ENCODE assay signal across 13 cellular contexts in the genomic region with DNA sequence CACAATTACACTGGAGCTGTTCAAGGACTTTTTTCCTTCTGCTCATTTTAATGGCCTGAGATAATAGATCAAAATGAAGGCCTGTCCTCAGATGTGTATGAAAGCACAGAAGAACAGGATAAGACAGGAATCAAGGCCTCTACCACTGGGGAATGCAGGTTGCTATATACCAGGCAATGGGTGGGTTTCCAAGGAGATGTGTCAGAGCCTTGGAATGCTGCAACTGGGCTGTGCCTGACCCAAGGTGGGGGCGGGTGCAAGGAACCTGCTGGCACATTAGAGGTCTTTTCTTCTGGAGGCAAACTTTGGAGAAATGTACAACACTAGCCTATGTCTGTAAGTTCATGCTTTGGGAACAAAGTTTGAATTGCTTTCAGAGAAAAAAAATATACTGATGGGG. TPM values are rescaled to one million over a fixed set of nuclear protein-coding genes. Genes with fewer than 3 reads are reported as not detected.
A peak's percentile ranks its signal among the peaks of the same experiment; 100 is the strongest.
DNase-seq lines count a peak whose midpoint lies in the region; ATAC-seq and TF ChIP-seq lines count a peak whose summit lies in the region.
"Had no signal": no experiment of that assay in that cellular context is flagged by ENCODE, and none has a peak within 500 bp of the region (broad histone marks: within the 10 kb centered on the region; RNA-seq: fewer than 3 reads in every experiment).

No MANE protein-coding gene starts in this region.

- no peak overlapping the region for H3K27ac ChIP-seq in HEK293 (ENCODE audit: extremely low read depth, low read depth, low read length)

- no peak overlapping the region for H3K4me3 ChIP-seq in HEK293 (ENCODE audit: low read depth, low read length)
- no peak overlapping the region for H3K4me3 ChIP-seq in retinal pigment epithelial cell (ENCODE audit: low read length)

- no peak overlapping the region for H3K27ac Mint-ChIP-seq in activated CD8-positive, alpha-beta memory T cell treated with anti-CD3 and anti-CD28 coated beads, Interleukin-2, amount 10 ng/mL, durations not matched to agents 7 days and 5 days
- H3K27ac Mint-ChIP-seq in activated CD4-positive, alpha-beta T cell treated with anti-CD3 and anti-CD28 coated beads for 36 hours, result no peak overlapping the region

- H3K4me3 Mint-ChIP-seq in activated CD8-positive, alpha-beta memory T cell treated with anti-CD3 and anti-CD28 coated beads, Interleukin-2, amount 10 ng/mL, durations not matched to agents 7 days and 5 days, result no peak overlapping the region
- no peak overlapping the region for H3K4me3 Mint-ChIP-seq in activated CD4-positive, alpha-beta T cell treated with anti-CD3 and anti-CD28 coated beads for 36 hours

- POLR2A ChIA-PET in HEK293 (lab: Yijun Ruan, JAX), result no interaction called here
- POLR2A ChIA-PET in activated CD4-positive, alpha-beta T cell treated with anti-CD3 and anti-CD28 coated beads for 36 hours (lab: Charles Lee), result no interaction called here

- intact Hi-C loops in activated CD4-positive, alpha-beta T cell treated with anti-CD3 and anti-CD28 coated beads for 36 hours (cut with DNase I, micrococcal nuclease), result no loop called here

- H3K9me3 ChIP-seq in HEK293 (ENCODE audit: control insufficient read depth, insufficient read depth, low read depth, low read length), result no peaks in the 10 kb centered on the region

- no peaks in the 10 kb centered on the region for H3K36me3 ChIP-seq in HEK293 (ENCODE audit: control insufficient read depth in 2 of 2, insufficient read depth in 1 of 2, low read length in 2 of 2)

- no peak for ATAC-seq in activated CD8-positive, alpha-beta memory T cell treated with anti-CD3 and anti-CD28 coated beads, Interleukin-2, amount 10 ng/mL, durations not matched to agents 7 days and 5 days
- no peak for ATAC-seq in left lobe of liver
- no peak for ATAC-seq in activated CD4-positive, alpha-beta T cell treated with anti-CD3 and anti-CD28 coated beads for 36 hours

- H3K27me3 Mint-ChIP-seq in activated CD8-positive, alpha-beta memory T cell treated with anti-CD3 and anti-CD28 coated beads, Interleukin-2, amount 10 ng/mL, durations not matched to agents 7 days and 5 days, result peaks cover 5% of the 10 kb centered on the region
- H3K27me3 Mint-ChIP-seq in activated CD4-positive, alpha-beta T cell treated with anti-CD3 and anti-CD28 coated beads for 36 hours, result no peaks in the 10 kb centered on the region

- H3K4me1 ChIP-seq in HEK293 (ENCODE audit: control insufficient read depth, insufficient read depth, low read length), result 0 out of 2 replicates have a peak, but pooled peaks cover 2% of the 10 kb centered on the region

- CTCF ChIA-PET in HEK293 (lab: Yijun Ruan, JAX), result interaction anchor here (1.8 kb wide), 1 partner anchor 15 kb away, joined by 3 read pairs; no protein-coding TSS in a partner anchor
- CTCF ChIA-PET in activated CD8-positive, alpha-beta memory T cell treated with anti-CD3 and anti-CD28 coated beads, Interleukin-2, amount 10 ng/mL, durations not matched to agents 7 days and 5 days (lab: Charles Lee), result no interaction called here
- CTCF ChIA-PET in activated CD4-positive, alpha-beta T cell treated with anti-CD3 and anti-CD28 coated beads for 36 hours (lab: Charles Lee), result no interaction called here

- peak; percentile 41 for DNase-seq in SW480 (ENCODE audit: low spot score)
- DNase-seq in glomerular visceral epithelial cell (ENCODE audit: extremely low spot score), result peak; percentile 98
- peak; percentile 93 for DNase-seq in retinal pigment epithelial cell (ENCODE audit: low read depth)
- DNase-seq in activated CD8-positive, alpha-beta memory T cell treated with anti-CD3 and anti-CD28 coated beads, Interleukin-2, amount 10 ng/mL, durations not matched to agents 7 days and 5 days, result no peak
- DNase-seq in activated CD4-positive, alpha-beta T cell treated with anti-CD3 and anti-CD28 coated beads, Interleukin-2, amount 50 U/mL, for 1 hour, result no peak
- DNase-seq in left lobe of liver (ENCODE audit: low spot score), result no peak
- no peak for DNase-seq in activated CD4-positive, alpha-beta T cell treated with anti-CD3 and anti-CD28 coated beads for 36 hours
- DNase-seq: activated CD4-positive, CD25-positive, alpha-beta regulatory T cell; activated gamma-delta T cell; DMS153; effector CD4-positive, alpha-beta T cell; NCI-H1694 had no signal

- H3K4me1 Mint-ChIP-seq in activated CD8-positive, alpha-beta memory T cell treated with anti-CD3 and anti-CD28 coated beads, Interleukin-2, amount 10 ng/mL, durations not matched to agents 7 days and 5 days, result no peaks in the 10 kb centered on the region
- H3K4me1 Mint-ChIP-seq in activated CD4-positive, alpha-beta T cell treated with anti-CD3 and anti-CD28 coated beads for 36 hours, result no peaks in the 10 kb centered on the region

- no peaks in the 10 kb centered on the region for H3K36me3 Mint-ChIP-seq in activated CD8-positive, alpha-beta memory T cell treated with anti-CD3 and anti-CD28 coated beads, Interleukin-2, amount 10 ng/mL, durations not matched to agents 7 days and 5 days
- H3K36me3 Mint-ChIP-seq in activated CD4-positive, alpha-beta T cell treated with anti-CD3 and anti-CD28 coated beads for 36 hours (ENCODE audit: low read depth), result no peaks in the 10 kb centered on the region

- no peak for TF ChIP-seq CTCF in HEK293 (tag by site-specific recombination; IDR thresholded peaks at IDR 0.05)
- TF ChIP-seq CTCF in retinal pigment epithelial cell (conservative IDR thresholded peaks at IDR 0.05; ENCODE audit: low read depth, low read length), result no peak

- no peaks in the 10 kb centered on the region for H3K9me3 Mint-ChIP-seq in activated CD8-positive, alpha-beta memory T cell treated with anti-CD3 and anti-CD28 coated beads, Interleukin-2, amount 10 ng/mL, durations not matched to agents 7 days and 5 days (ENCODE audit: low read depth)
- no peaks in the 10 kb centered on the region for H3K9me3 Mint-ChIP-seq in activated CD4-positive, alpha-beta T cell treated with anti-CD3 and anti-CD28 coated beads for 36 hours (ENCODE audit: low read depth)

TF ChIP-seq in HEK293, 187 proteins besides CTCF, POLR2A, EP300 and RAD21:
- TF ChIP-seq EGR2 (tag by site-specific recombination; IDR thresholded peaks at IDR 0.05; ENCODE audit: low read depth), result peak; percentile 36; the same call in 1 of the 2 replicates
- TF ChIP-seq, protein P1, sequence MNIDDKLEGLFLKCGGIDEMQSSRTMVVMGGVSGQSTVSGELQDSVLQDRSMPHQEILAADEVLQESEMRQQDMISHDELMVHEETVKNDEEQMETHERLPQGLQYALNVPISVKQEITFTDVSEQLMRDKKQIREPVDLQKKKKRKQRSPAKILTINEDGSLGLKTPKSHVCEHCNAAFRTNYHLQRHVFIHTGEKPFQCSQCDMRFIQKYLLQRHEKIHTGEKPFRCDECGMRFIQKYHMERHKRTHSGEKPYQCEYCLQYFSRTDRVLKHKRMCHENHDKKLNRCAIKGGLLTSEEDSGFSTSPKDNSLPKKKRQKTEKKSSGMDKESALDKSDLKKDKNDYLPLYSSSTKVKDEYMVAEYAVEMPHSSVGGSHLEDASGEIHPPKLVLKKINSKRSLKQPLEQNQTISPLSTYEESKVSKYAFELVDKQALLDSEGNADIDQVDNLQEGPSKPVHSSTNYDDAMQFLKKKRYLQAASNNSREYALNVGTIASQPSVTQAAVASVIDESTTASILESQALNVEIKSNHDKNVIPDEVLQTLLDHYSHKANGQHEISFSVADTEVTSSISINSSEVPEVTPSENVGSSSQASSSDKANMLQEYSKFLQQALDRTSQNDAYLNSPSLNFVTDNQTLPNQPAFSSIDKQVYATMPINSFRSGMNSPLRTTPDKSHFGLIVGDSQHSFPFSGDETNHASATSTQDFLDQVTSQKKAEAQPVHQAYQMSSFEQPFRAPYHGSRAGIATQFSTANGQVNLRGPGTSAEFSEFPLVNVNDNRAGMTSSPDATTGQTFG (tag by site-specific recombination; IDR thresholded peaks at IDR 0.05; ENCODE audit: borderline replicate concordance), result no peak

RNA-seq across cellular contexts. Expression of a gene that starts 21.7 kb away (rescaled TPM):
- total RNA-seq in activated CD8-positive, alpha-beta memory T cell treated with anti-CD3 and anti-CD28 coated beads, Interleukin-2, amount 10 ng/mL, durations not matched to agents 7 days and 5 days, result not detected
- total RNA-seq in left lobe of liver, result 0.30 TPM
- total RNA-seq in activated CD4-positive, alpha-beta T cell treated with anti-CD3 and anti-CD28 coated beads for 36 hours, result under 1 TPM; 0.21 to 0.91 TPM

Comparison
In these comparisons a context has a peak if more than half of its experiments do, and no peak if none do; other contexts are left out.
1. DNase-seq: peak in SW480 (single experiment), glomerular visceral epithelial cell (single experiment) and retinal pigment epithelial cell (single experiment); none in activated CD8-positive, alpha-beta memory T cell treated with anti-CD3 and anti-CD28 coated beads, Interleukin-2, amount 10 ng/mL, durations not matched to agents 7 days and 5 days (single experiment), activated CD4-positive, alpha-beta T cell treated with anti-CD3 and anti-CD28 coated beads, Interleukin-2, amount 50 U/mL, for 1 hour (single experiment), left lobe of liver (single experiment) and activated CD4-positive, alpha-beta T cell treated with anti-CD3 and anti-CD28 coated beads for 36 hours (single experiment).